Comparison of ENCODE assay signal across 8 cellular contexts in genomic region chr12:53295070-53295890, GRCh38. TPM values are rescaled to one million over a fixed set of nuclear protein-coding genes. Genes with fewer than 3 reads are reported as not detected.
DNase-seq lines count a peak whose midpoint lies in the region; TF ChIP-seq lines count a peak whose summit lies in the region.

Gene PFDN5, plus strand, starts transcription at chr12:53295542. Its CDS starts 26 bp downstream, at chr12:53295568.

- H3K36me3 ChIP-seq in SK-N-SH (replicated peaks in 1 of 2; ENCODE audit: control insufficient read depth in 1 of 2, insufficient read depth in 2 of 2, low read length in 1 of 2): peaks cover 8 to 20% of the 10 kb centered on the region in 2 experiments

- no peaks in the 10 kb centered on the region for H4K20me1 ChIP-seq in SK-N-SH (ENCODE audit: insufficient read depth)

- TF ChIP-seq CTCF in HFF-Myc (IDR thresholded peaks at IDR 0.05; ENCODE audit: low read depth, low read length, missing control alignments) (no peak), SK-N-SH (IDR thresholded peaks at IDR 0.05) (no peak)

- H3F3A ChIP-seq in SK-N-SH (replicated peaks; ENCODE audit: insufficient read depth): peaks cover 43% of the 10 kb centered on the region

- peaks cover 11 to 17% of the 10 kb centered on the region in 2 experiments for H3K4me1 ChIP-seq in SK-N-SH (ENCODE audit: control insufficient read depth in 1 of 2, insufficient read depth in 2 of 2, low read depth in 1 of 2, low read length in 1 of 2)

- H3K4me3 ChIP-seq in HFF-Myc (replicated peaks; ENCODE audit: low read depth, low read length) (peak within 1 kb of the TSS; percentile 99), SK-N-SH (ENCODE audit: low read depth in 2 of 2, low read length in 1 of 2) (peak within 1 kb of the TSS; percentile 83 to 91)

- peaks cover 37% of the 10 kb centered on the region for H3K79me2 ChIP-seq in SK-N-SH (ENCODE audit: insufficient read depth)

- H2AFZ ChIP-seq in SK-N-SH (ENCODE audit: low read depth): peak within 1 kb of the TSS; percentile 73

- DNase-seq in GM03348 (ENCODE audit: low spot score) (peak; percentile 94), HFF-Myc (ENCODE audit: extremely low read depth, low read depth) (peak; percentile 73), NAMALWA (ENCODE audit: low spot score) (peak; percentile 93), SK-N-SH (peak; percentile 88), glomerular endothelial cell (ENCODE audit: extremely low read depth, low read depth, low spot score) (no peak), occipital lobe (lab: John Stamatoyannopoulos, UW) (peak; percentile 87)
- DNase-seq in activated naive CD4-positive, alpha-beta T cell treated with anti-CD3 and anti-CD28 coated beads, Interleukin-2, amount 50 U/mL, for 16 hours: peak; percentile 87

- no peak; a peak in 1 of 4 replicates for TF ChIP-seq EP300 in SK-N-SH (IDR thresholded peaks at IDR 0.05; ENCODE audit: borderline replicate concordance in 1 of 2, low read depth in 1 of 2, low read length in 1 of 2)

- WGBS in SK-N-SH (ENCODE audit: low lambda C conversion rate): 6% methylated on average over 39 of the region's 42 CpGs

- H3K4me2 ChIP-seq in SK-N-SH: peak within 1 kb of the TSS; percentile 82

- no peaks in the 10 kb centered on the region for H3K9me2 ChIP-seq in SK-N-SH

- CTCF ChIA-PET in SK-N-SH (lab: Yijun Ruan, JAX): interaction anchor here (0.5 to 19.2 kb wide), 11 partner anchors 8 to 289 kb away, joined by 3 to 363 read pairs (median 4); partner anchors contain the start of genes AAAS and ESPL1

- H3K27ac ChIP-seq in SK-N-SH (ENCODE audit: low read depth in 2 of 2, low read length in 1 of 2) (peak within 1 kb of the TSS; percentile 88 to 96), temporal lobe (ENCODE audit: low read depth, low read length) (peak within 1 kb of the TSS; percentile 90)

- POLR2A ChIA-PET in SK-N-SH (lab: Yijun Ruan, JAX): interaction anchor here (0.5 to 1.4 kb wide), 9 partner anchors 14 to 115 kb away, joined by 3 to 15 read pairs (median 4); partner anchors contain the start of genes AAAS, CSAD and ZNF740

- H3K9ac ChIP-seq in SK-N-SH: peak within 1 kb of the TSS; percentile 93

- TF ChIP-seq RAD21 in SK-N-SH (IDR thresholded peaks at IDR 0.05; ENCODE audit: low read length): 0 out of 2 replicates have a peak, but pooled peaks have one; percentile 1

- no peaks in the 10 kb centered on the region for H3K9me3 ChIP-seq in SK-N-SH

- H3K27me3 ChIP-seq in SK-N-SH (ENCODE audit: insufficient read depth): no peaks in the 10 kb centered on the region

TF ChIP-seq in SK-N-SH, 30 proteins besides CTCF, POLR2A, EP300 and RAD21 (continues in another document):
- TF ChIP-seq RCOR1 (IDR thresholded peaks at IDR 0.05; ENCODE audit: low read length) (peak; percentile 27; the same call in 1 of the 2 replicates), RFX5 (IDR thresholded peaks at IDR 0.05; ENCODE audit: low read length) (no peak), NFIC (IDR thresholded peaks at IDR 0.05; ENCODE audit: borderline replicate concordance) (no peak), MAX (IDR thresholded peaks at IDR 0.05; ENCODE audit: low read depth) (0 out of 2 replicates have a peak, but pooled peaks have one; percentile 47), NRF1 (IDR thresholded peaks at IDR 0.05; ENCODE audit: low read depth, low read length) (peak; percentile 43), PBX3 (IDR thresholded peaks at IDR 0.05) (no peak), TAF1 (IDR thresholded peaks at IDR 0.05; ENCODE audit: borderline replicate concordance, low read depth, low read length) (peak; percentile 98), MXI1 (IDR thresholded peaks at IDR 0.05; ENCODE audit: low read depth, low read length) (peak; percentile 97), JUND (IDR thresholded peaks at IDR 0.05) (no peak), REST (IDR thresholded peaks at IDR 0.05; ENCODE audit: low read depth, low read length) (peak; percentile 63; the same call in 1 of the 2 replicates), MEF2A (IDR thresholded peaks at IDR 0.05; ENCODE audit: borderline replicate concordance, low read depth) (no peak), TEAD4 (IDR thresholded peaks at IDR 0.05; ENCODE audit: borderline replicate concordance, insufficient read depth) (no peak), GATA2 (CRISPR knock-in tag; IDR thresholded peaks at IDR 0.05) (no peak), YY1 (IDR thresholded peaks at IDR 0.05; ENCODE audit: low read depth) (peak; percentile 94), TCF12 (IDR thresholded peaks at IDR 0.05) (no peak), CHD2 (IDR thresholded peaks at IDR 0.05; ENCODE audit: low read length, partially characterized antibody) (peak; percentile 66), FOSL2 (IDR thresholded peaks at IDR 0.05; ENCODE audit: borderline replicate concordance, low read depth) (no peak), FOXM1 (IDR thresholded peaks at IDR 0.05; ENCODE audit: low read depth) (no peak), SMC3 (IDR thresholded peaks at IDR 0.05; ENCODE audit: low read depth, low read length) (no peak), RXRA (IDR thresholded peaks at IDR 0.05; ENCODE audit: borderline replicate concordance, low read depth) (no peak), FOXJ3 (CRISPR knock-in tag; IDR thresholded peaks at IDR 0.05) (no peak), EZH2phosphoT487 (IDR thresholded peaks at IDR 0.05; ENCODE audit: borderline replicate concordance, low read depth) (no peak), POLR2AphosphoS5 (IDR thresholded peaks at IDR 0.05; ENCODE audit: low read depth, low read length) (peak; percentile 95), ZBTB33 (IDR thresholded peaks at IDR 0.05; ENCODE audit: borderline replicate concordance, low read depth) (no peak)
- TF ChIP-seq, protein P1, sequence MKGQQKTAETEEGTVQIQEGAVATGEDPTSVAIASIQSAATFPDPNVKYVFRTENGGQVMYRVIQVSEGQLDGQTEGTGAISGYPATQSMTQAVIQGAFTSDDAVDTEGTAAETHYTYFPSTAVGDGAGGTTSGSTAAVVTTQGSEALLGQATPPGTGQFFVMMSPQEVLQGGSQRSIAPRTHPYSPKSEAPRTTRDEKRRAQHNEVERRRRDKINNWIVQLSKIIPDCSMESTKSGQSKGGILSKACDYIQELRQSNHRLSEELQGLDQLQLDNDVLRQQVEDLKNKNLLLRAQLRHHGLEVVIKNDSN (IDR thresholded peaks at IDR 0.05; ENCODE audit: borderline replicate concordance, low read depth): no peak

RNA-seq across cellular contexts. Expression of gene PFDN5, which starts in this region (rescaled TPM):
- polyA plus RNA-seq in SK-N-SH (2012; rRNA removed): 1,198 and 1,880 TPM in 2 replicates
- 1,472 and 1,558 TPM in 2 replicates for polyA plus RNA-seq in SK-N-SH (2012; cell fraction: cytosol; rRNA removed)
- 1,484 and 1,670 TPM in 2 replicates for polyA plus RNA-seq in SK-N-SH (2012; cell fraction: nucleus; rRNA removed)
- 344 and 417 TPM in 2 replicates for total RNA-seq in glomerular endothelial cell
- total RNA-seq in occipital lobe: 423 TPM
- total RNA-seq in temporal lobe: 401 TPM
